In the genomic region with DNA sequence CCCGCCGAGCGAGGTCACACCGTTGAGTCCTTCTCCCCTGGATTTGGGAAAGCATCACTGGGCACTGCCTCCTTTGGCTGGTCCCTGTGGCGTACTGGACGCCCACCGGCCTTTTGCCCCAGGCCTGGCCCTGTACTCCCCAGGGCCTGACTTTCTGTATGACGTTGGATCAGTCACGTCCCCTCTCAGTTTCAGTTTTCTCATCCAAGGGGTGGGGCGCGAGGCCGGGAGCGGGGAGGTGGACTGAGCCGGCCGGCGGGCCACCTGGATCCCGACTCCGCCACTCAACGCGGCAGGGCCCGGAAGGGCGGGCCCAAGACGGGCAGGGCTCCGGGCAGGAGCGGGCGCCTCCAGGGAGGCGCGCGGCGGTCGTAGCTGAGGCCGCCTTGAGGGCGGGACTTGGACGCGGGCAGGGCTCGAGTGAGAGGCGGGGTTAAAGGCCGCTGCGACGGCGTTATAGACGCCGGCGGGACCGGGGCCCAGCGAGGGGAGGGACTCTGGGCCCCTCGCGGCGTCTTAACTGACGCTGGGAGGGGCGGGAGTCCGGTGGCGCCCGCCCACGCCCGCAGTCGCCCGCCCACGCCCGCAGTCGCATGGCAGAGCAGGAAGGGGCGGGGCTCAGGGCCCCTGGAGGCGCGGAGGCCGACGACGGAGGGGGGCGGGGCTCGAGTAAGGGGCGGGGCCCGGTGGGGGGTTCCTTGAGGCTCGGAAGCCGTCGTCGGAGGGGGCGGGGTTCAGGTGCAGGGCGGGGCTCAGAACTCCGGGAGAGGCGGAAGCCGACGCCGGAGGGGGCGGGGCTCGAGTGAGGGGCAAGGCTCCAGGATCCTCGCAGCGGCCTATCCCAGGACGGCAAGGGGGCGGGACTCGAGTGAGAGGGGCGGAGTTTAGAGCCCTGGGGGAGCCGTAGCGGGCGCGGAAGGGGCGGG, we compare ENCODE assay signal across 1 cellular context.
TF ChIP-seq lines count a peak whose summit lies in the region.

No MANE protein-coding gene starts in this region.

TF ChIP-seq in IMR-90, 13 proteins besides CTCF, POLR2A, EP300 and RAD21 (continued from another document):
- TF ChIP-seq USF2 (IDR thresholded peaks at IDR 0.05; ENCODE audit: low read depth, low read length) (no peak), MXI1 (IDR thresholded peaks at IDR 0.05; ENCODE audit: borderline replicate concordance, low read depth, low read length) (peak; percentile 45; the same call in 1 of the 2 replicates), MAZ (IDR thresholded peaks at IDR 0.05; ENCODE audit: borderline replicate concordance, low read depth, low read length) (peak; percentile 84; the same call in 1 of the 2 replicates), RFX5 (IDR thresholded peaks at IDR 0.05; ENCODE audit: low read depth, low read length) (no peak)
